ENCODE assay signal across 9 cellular contexts in the genomic region with DNA sequence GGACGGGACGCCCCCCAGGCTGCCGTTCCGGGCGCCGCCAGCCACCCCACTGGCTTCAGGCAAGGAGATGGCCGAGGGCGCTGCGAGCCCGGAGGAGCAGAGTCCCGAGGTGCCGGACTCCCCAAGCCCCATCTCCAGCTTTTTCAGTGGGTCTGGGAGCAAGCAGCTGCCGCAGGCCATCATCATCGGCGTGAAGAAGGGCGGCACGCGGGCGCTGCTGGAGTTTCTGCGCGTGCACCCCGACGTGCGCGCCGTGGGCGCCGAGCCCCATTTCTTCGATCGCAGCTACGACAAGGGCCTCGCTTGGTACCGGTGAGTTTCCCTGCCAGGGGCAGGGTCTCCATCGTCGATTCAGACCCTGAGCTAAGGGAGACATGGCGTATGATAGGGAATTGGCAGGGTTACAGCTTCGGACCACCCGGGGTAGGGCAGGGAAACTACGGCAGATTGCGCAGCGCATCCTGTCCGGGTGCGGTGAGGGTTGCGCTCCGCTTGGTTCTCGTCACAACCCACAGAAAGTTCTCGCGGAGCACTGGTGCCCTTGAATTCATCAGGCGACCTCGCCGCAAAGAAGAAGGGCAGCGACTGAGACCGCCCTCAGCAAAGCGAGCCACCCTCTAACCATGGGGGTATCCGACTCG. TPM values are rescaled to one million over a fixed set of nuclear protein-coding genes. Genes with fewer than 3 reads are reported as not detected.
DNase-seq lines count a peak whose midpoint lies in the region; ATAC-seq, FAIRE-seq and TF ChIP-seq lines count a peak whose summit lies in the region.
"Had no signal": no experiment of that assay in that cellular context is flagged by ENCODE, and none has a peak within 500 bp of the region (broad histone marks: within the 10 kb centered on the region; RNA-seq: fewer than 3 reads in every experiment).

No MANE protein-coding gene starts in this region.

- peaks cover 74% of the 10 kb centered on the region for H3K79me2 ChIP-seq in HepG2 (ENCODE audit: insufficient read depth, low read length)

- peaks cover 22% of the 10 kb centered on the region for H4K20me1 ChIP-seq in HepG2 (ENCODE audit: insufficient read depth, low read length)

- intact Hi-C loops in HepG2 (cut with micrococcal nuclease; ENCODE audit: unreplicated experiment) = loop anchor here (1.0 to 10.0 kb wide), 3 partner anchors 71 to 705 kb away; no protein-coding TSS in a partner anchor

- peak overlapping the region; percentile 93 for H3K27ac ChIP-seq in HepG2 (ENCODE audit: extremely low read length, insufficient read depth, low read length)

- H3K36me3 Mint-ChIP-seq in brain = no peaks in the 10 kb centered on the region

- CTCF ChIA-PET in HepG2 (lab: Yijun Ruan, JAX; ENCODE audit: low intra/inter-chr PET ratio, low total read pairs) = interaction anchor here (1.2 to 1.5 kb wide), 2 partner anchors 33 to 34 kb away, joined by 4 to 5 read pairs; no protein-coding TSS in a partner anchor

- in situ Hi-C loops in HepG2 (cut with HindIII; ENCODE audit: extremely low pct_ligation_motif_present, low pct_unique_long_range_greater_than_20kb) = no loop called here

- BruUV-seq in HepG2 (replicated peaks; lab: Mats Ljungman, UMichigan) = no TSS peak

- H3K9me3 ChIP-seq in HepG2 (ENCODE audit: low read length) = no peaks in the 10 kb centered on the region

- H2AFZ ChIP-seq in HepG2 (ENCODE audit: low read length) = no peak overlapping the region

- peaks cover 0 to 5% (median 4%) of the 10 kb centered on the region in 5 experiments for H3K9me3 Mint-ChIP-seq in brain

- peak overlapping the region in 3 of 5 experiments; percentile 41 to 86 (median 72) for H3K27ac Mint-ChIP-seq in brain

- no peak for TF ChIP-seq EP300 in HepG2 (IDR thresholded peaks at IDR 0.05; ENCODE audit: low read depth in 2 of 2, low read length in 2 of 2)
- no peak for TF ChIP-seq EP300 in HepG2 (CRISPR knock-in tag; IDR thresholded peaks at IDR 0.05; ENCODE audit: borderline replicate concordance)

- H3K4me1 Mint-ChIP-seq in brain = peaks cover 66% of the 10 kb centered on the region

- peak overlapping the region; percentile 87 to 92 (median 90) for H3K4me3 Mint-ChIP-seq in brain

- ATAC-seq in HepG2 (no peak), HG03139 (IDR thresholded peaks at IDR 0.05; ENCODE audit: unreplicated experiment) (no peak)

- peak in 1 of 2 experiments; percentile 37; a peak in 1 of 4 replicates for TF ChIP-seq POLR2A in HepG2 (IDR thresholded peaks at IDR 0.05; ENCODE audit: insufficient read depth in 1 of 2, low read depth in 2 of 2, low read length in 2 of 2)

- WGBS in HepG2 (ENCODE audit: low lambda C conversion rate) = 0% methylated on average over 12 of the region's 56 CpGs

- TF ChIP-seq CTCF in AG10803 (conservative IDR thresholded peaks at IDR 0.05; ENCODE audit: low read length) = no peak
- TF ChIP-seq CTCF in brain (conservative IDR thresholded peaks at IDR 0.05) = no peak
- no peak for TF ChIP-seq CTCF in HepG2 (CRISPR knock-in tag; IDR thresholded peaks at IDR 0.05)

- POLR2A ChIA-PET in HepG2 (lab: Yijun Ruan, JAX) = interaction anchor here (0.6 to 14.0 kb wide), 13 partner anchors 7 to 863 kb away, joined by 3 to 288 read pairs (median 5); no protein-coding TSS in a partner anchor

- no peak for FAIRE-seq in HepG2 (lab: Jason Lieb, UNC)
- FAIRE-seq: GM18507 had no signal

- H3K9ac ChIP-seq in HepG2 (ENCODE audit: insufficient read depth, low read depth, low read length) = peak overlapping the region; percentile 90

- H3K27me3 Mint-ChIP-seq in brain = peaks cover 78% of the 10 kb centered on the region

- H3K27me3 ChIP-seq in HepG2 (ENCODE audit: control insufficient read depth in 1 of 2, insufficient read depth in 2 of 2, low read length in 2 of 2) = no peaks in the 10 kb centered on the region; a peak in 1 of 5 replicates

- DNase-seq in AG10803 (ENCODE audit: low read depth) = peak; percentile 54
- DNase-seq in HCEC 1CT = peak; percentile 64
- DNase-seq in T-helper 9 cell = peak; percentile 43
- DNase-seq in HepG2 (ENCODE audit: low spot score) = no peak
- DNase-seq in stimulated activated CD8-positive, alpha-beta memory T cell treated with anti-CD3 and anti-CD28 coated beads, Interleukin-12 subunit alpha, Interleukin-12 subunit beta, amount 100 ng/mL, for 4 hours (ENCODE audit: low read depth) = peak; percentile 49
- DNase-seq in NCI-H146 treated with DMSO at 0.1 percent for 48 hours (lab: John Stamatoyannopoulos, UW; ENCODE audit: unreplicated experiment) = no peak

- TF ChIP-seq RAD21 in HepG2 (CRISPR knock-in tag; IDR thresholded peaks at IDR 0.05) = no peak

- peak overlapping the region; percentile 63 for H3K4me2 ChIP-seq in HepG2 (ENCODE audit: low read depth, low read length)

- 0 out of 5 replicates have a peak, but pooled peaks cover 0 to 3% of the 10 kb centered on the region in 2 experiments for H3K36me3 ChIP-seq in HepG2 (replicated peaks in 1 of 2; ENCODE audit: control insufficient read depth in 1 of 2, insufficient read depth in 2 of 2, low read length in 2 of 2)

- H3K4me3 ChIP-seq in AG10803 (ENCODE audit: low read length) (peak overlapping the region; percentile 85), HepG2 (replicated peaks in 1 of 3; ENCODE audit: insufficient read depth in 1 of 3, low read depth in 2 of 3, low read length in 3 of 3) (peak overlapping the region; percentile 92 to 99 (median 99))

- H3K4me1 ChIP-seq in HepG2 (ENCODE audit: insufficient read depth, low read length) = peaks cover 28% of the 10 kb centered on the region

TF ChIP-seq in HepG2, 621 proteins besides CTCF, POLR2A, EP300 and RAD21 (continues in another document):
- TF ChIP-seq SIX4 (CRISPR knock-in tag; IDR thresholded peaks at IDR 0.05) = no peak
- TF ChIP-seq ZNF614 (CRISPR knock-in tag; IDR thresholded peaks at IDR 0.05; ENCODE audit: borderline replicate concordance) = no peak
- no peak for TF ChIP-seq ZSCAN5A (CRISPR knock-in tag; IDR thresholded peaks at IDR 0.05; ENCODE audit: borderline replicate concordance)
- no peak for TF ChIP-seq KLF9 (CRISPR knock-in tag; IDR thresholded peaks at IDR 0.05; ENCODE audit: low read depth)
- TF ChIP-seq SP2 (CRISPR knock-in tag; IDR thresholded peaks at IDR 0.05) = 0 out of 2 replicates have a peak, but pooled peaks have one; percentile 39
- peak; percentile 59 for TF ChIP-seq ZC3H13 (CRISPR knock-in tag; IDR thresholded peaks at IDR 0.05)
- TF ChIP-seq, protein P1, sequence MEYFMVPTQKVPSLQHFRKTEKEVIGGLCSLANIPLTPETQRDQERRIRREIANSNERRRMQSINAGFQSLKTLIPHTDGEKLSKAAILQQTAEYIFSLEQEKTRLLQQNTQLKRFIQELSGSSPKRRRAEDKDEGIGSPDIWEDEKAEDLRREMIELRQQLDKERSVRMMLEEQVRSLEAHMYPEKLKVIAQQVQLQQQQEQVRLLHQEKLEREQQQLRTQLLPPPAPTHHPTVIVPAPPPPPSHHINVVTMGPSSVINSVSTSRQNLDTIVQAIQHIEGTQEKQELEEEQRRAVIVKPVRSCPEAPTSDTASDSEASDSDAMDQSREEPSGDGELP (IDR thresholded peaks at IDR 0.05; ENCODE audit: borderline replicate concordance, low read depth) = no peak
- 0 out of 2 replicates have a peak, but pooled peaks have one; percentile 12 for TF ChIP-seq ZMAT3 (CRISPR knock-in tag; conservative IDR thresholded peaks at IDR 0.05)
- peak; percentile 35; the same call in 1 of the 2 replicates for TF ChIP-seq KMT2A (CRISPR knock-in tag; IDR thresholded peaks at IDR 0.05)
- no peak for TF ChIP-seq ATM (IDR thresholded peaks at IDR 0.05; ENCODE audit: borderline replicate concordance)

RNA-seq across cellular contexts. Expression of gene HS3ST3B1, which starts 1.0 kb away (rescaled TPM):
- 0.14 TPM for polyA plus RNA-seq in brain (ENCODE audit: insufficient read depth, low read depth, low replicate concordance)
- 35.3 and 39.5 TPM in 2 replicates for total RNA-seq in HepG2 (2016; rRNA removed; fragmentation: Illumina TruSeq; extraction: Trizol)
- total RNA-seq in HepG2 (2016; cell fraction: cytosol; rRNA removed; fragmentation: Illumina TruSeq; extraction: Trizol; ENCODE audit: low read depth) = 5.0 and 5.5 TPM in 2 replicates
- 33.5 and 37.1 TPM in 2 replicates for total RNA-seq in HepG2 (2016; cell fraction: insoluble cytoplasmic fraction; rRNA removed; fragmentation: Illumina TruSeq; extraction: Trizol)
- total RNA-seq in HepG2 (2016; cell fraction: membrane; rRNA removed; fragmentation: Illumina TruSeq; extraction: Trizol) = 21.9 and 24.5 TPM in 2 replicates
- 34.7 and 37.1 TPM in 2 replicates for total RNA-seq in HepG2 (2016; cell fraction: nucleus; rRNA removed; fragmentation: Illumina TruSeq; extraction: Trizol)
- polyA plus RNA-seq in HepG2 (2011; rRNA removed) = 14.6 and 15.7 TPM in 2 replicates
- polyA plus RNA-seq in HepG2 (2011; cell fraction: cytosol; rRNA removed) = 10.2 and 10.4 TPM in 2 replicates
- polyA plus RNA-seq in HepG2 (2011; cell fraction: nucleus; rRNA removed) = 16.6 and 20.5 TPM in 2 replicates
- 15.3 and 18.6 TPM in 2 replicates for polyA plus RNA-seq in HepG2 (2012)
- polyA plus RNA-seq in HepG2 (2016; cell fraction: cytosol; fragmentation: Illumina TruSeq; extraction: Trizol; ENCODE audit: low read depth) = 1.9 and 2.3 TPM in 2 replicates
- 19.7 and 21.9 TPM in 2 replicates for polyA plus RNA-seq in HepG2 (2016; cell fraction: insoluble cytoplasmic fraction; fragmentation: Illumina TruSeq; extraction: Trizol; ENCODE audit: low read depth)
- 7.2 and 7.3 TPM in 2 replicates for polyA plus RNA-seq in HepG2 (2016; cell fraction: membrane; fragmentation: Illumina TruSeq; extraction: Trizol; ENCODE audit: low read depth)
- 39.2 and 41.9 TPM in 2 replicates for polyA plus RNA-seq in HepG2 (2016; cell fraction: nucleus; fragmentation: Illumina TruSeq; extraction: Trizol; ENCODE audit: insufficient read depth, low read depth)
- 67.6 TPM in 1 of 2 replicates, not detected in the other for polyA minus RNA-seq in HepG2 (2011; rRNA and poly(A)+ RNA removed; ENCODE audit: low replicate concordance)
- 34.2 and 35.7 TPM in 2 replicates for polyA minus RNA-seq in HepG2 (2011; cell fraction: cytosol; rRNA and poly(A)+ RNA removed)
- 25.6 and 26.4 TPM in 2 replicates for polyA minus RNA-seq in HepG2 (2011; cell fraction: nucleus; rRNA and poly(A)+ RNA removed)

Comparison
In these comparisons a context has a peak if more than half of its experiments do, and no peak if none do; other contexts are left out.
1. DNase-seq: peak in AG10803 (single experiment), HCEC 1CT (single experiment), T-helper 9 cell (single experiment) and stimulated activated CD8-positive, alpha-beta memory T cell treated with anti-CD3 and anti-CD28 coated beads, Interleukin-12 subunit alpha, Interleukin-12 subunit beta, amount 100 ng/mL, for 4 hours (single experiment); none in HepG2 (single experiment) and NCI-H146 treated with DMSO at 0.1 percent for 48 hours (single experiment).